In the genomic region with DNA sequence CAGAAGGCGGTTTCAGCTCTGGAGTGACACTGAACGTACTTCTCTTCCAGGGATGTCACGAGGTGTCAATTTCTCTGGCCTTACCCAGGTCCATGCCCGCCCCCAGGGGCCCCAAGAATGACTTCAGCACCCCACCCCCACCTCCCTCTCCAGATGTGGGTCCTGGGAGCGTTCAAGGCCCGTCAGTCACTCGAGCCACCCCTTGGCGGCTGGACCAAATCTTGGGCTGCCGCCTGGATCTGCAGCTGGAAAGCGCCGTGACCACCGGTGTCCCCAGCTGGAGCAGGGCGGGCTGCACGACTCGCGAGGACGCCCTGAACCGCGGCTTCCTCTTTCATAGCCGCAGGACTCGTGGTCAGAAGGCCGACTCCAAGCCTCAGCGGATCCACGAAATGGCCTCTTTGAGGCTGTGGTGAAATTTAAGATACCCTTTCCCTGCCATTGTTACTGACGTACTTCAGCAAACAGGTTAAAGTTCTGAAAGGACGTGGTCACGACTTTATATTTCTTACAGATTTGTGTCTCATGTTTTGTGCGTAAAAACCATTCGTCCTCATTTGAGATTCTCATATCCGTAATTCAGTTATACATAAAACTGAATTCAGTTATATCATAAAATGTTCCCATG, we compare ENCODE assay signal across 8 cellular contexts. TPM values are rescaled to one million over a fixed set of nuclear protein-coding genes. Genes with fewer than 3 reads are reported as not detected.
A peak's percentile ranks its signal among the peaks of the same experiment; 100 is the strongest.
DNase-seq lines count a peak whose midpoint lies in the region; ATAC-seq, FAIRE-seq and TF ChIP-seq lines count a peak whose summit lies in the region.

No MANE protein-coding gene starts in this region.

- H3K4me1 ChIP-seq in A549: peaks cover 11% of the 10 kb centered on the region

- no peak for TF ChIP-seq EP300 in A549 (IDR thresholded peaks at IDR 0.05)

- POLR2A ChIA-PET in A549 (lab: Yijun Ruan, JAX): interaction anchor here (0.6 to 4.5 kb wide), 10 partner anchors 11 to 1155 kb away, joined by 3 to 48 read pairs (median 7); a partner anchor contains a TSS
- POLR2A ChIA-PET in activated CD4-positive, alpha-beta T cell treated with anti-CD3 and anti-CD28 coated beads for 36 hours (lab: Charles Lee): interaction anchor here (0.9 to 3.3 kb wide), 7 partner anchors 16 to 52 kb away, joined by 3 to 30 read pairs (median 6); a partner anchor contains a TSS

- peak overlapping the region; percentile 82 for H3K4me3 Mint-ChIP-seq in activated CD4-positive, alpha-beta T cell treated with anti-CD3 and anti-CD28 coated beads for 36 hours

- H3K9me3 ChIP-seq in A549: no peaks in the 10 kb centered on the region

- H3K4me2 ChIP-seq in A549: peak overlapping the region; percentile 99

- H3K36me3 Mint-ChIP-seq in activated CD4-positive, alpha-beta T cell treated with anti-CD3 and anti-CD28 coated beads for 36 hours (ENCODE audit: low read depth): peaks cover 11% of the 10 kb centered on the region

- WGBS in A549 (ENCODE audit: missing lambda C conversion rate): 10% methylated on average over 12 of the region's 30 CpGs

- H3K27ac Mint-ChIP-seq in activated CD4-positive, alpha-beta T cell treated with anti-CD3 and anti-CD28 coated beads for 36 hours: peak overlapping the region; percentile 89

- no peaks in the 10 kb centered on the region for H3K9me3 Mint-ChIP-seq in activated CD4-positive, alpha-beta T cell treated with anti-CD3 and anti-CD28 coated beads for 36 hours (ENCODE audit: low read depth)

- intact Hi-C loops in activated CD4-positive, alpha-beta T cell treated with anti-CD3 and anti-CD28 coated beads for 36 hours (cut with DNase I, micrococcal nuclease): loop anchor here (1.0 to 10.0 kb wide), 8 partner anchors 25 to 717 kb away; a partner anchor contains a TSS
- intact Hi-C loops in left colon (cut with DNase I, micrococcal nuclease): no loop called here

- no peak for TF ChIP-seq POLR2A in A549 (IDR thresholded peaks at IDR 0.05; ENCODE audit: low read length)

- H3K4me1 Mint-ChIP-seq in activated CD4-positive, alpha-beta T cell treated with anti-CD3 and anti-CD28 coated beads for 36 hours: peaks cover 27% of the 10 kb centered on the region

- no peaks in the 10 kb centered on the region for H3K27me3 Mint-ChIP-seq in activated CD4-positive, alpha-beta T cell treated with anti-CD3 and anti-CD28 coated beads for 36 hours

- TF ChIP-seq CTCF in A549 (IDR thresholded peaks at IDR 0.05): no peak

- CTCF ChIA-PET in A549 (lab: Yijun Ruan, JAX): interaction anchor here (0.7 to 4.9 kb wide), 24 partner anchors 9 to 369 kb away, joined by 3 to 72 read pairs (median 6); a partner anchor contains a TSS
- CTCF ChIA-PET in activated CD4-positive, alpha-beta T cell treated with anti-CD3 and anti-CD28 coated beads for 36 hours (lab: Charles Lee): interaction anchor here (0.6 to 4.2 kb wide), 34 partner anchors 8 to 927 kb away, joined by 3 to 48 read pairs (median 4); a partner anchor contains a TSS

- H3K4me3 ChIP-seq in A549: peak overlapping the region; percentile 52

- DNase-seq in A549 (ENCODE audit: low read depth in 1 of 2, low spot score in 1 of 2): peak; percentile 33 to 46
- peak; percentile 69 for DNase-seq in NCI-H2227 treated with DMSO at 0.1 percent for 48 hours (lab: John Stamatoyannopoulos, UW)
- DNase-seq in activated CD4-positive, alpha-beta T cell treated with anti-CD3 and anti-CD28 coated beads for 36 hours: peak; percentile 64
- DNase-seq in cortex of kidney (lab: John Stamatoyannopoulos, UW): peak; percentile 13
- peak; percentile 74 to 80 for DNase-seq in left colon
- DNase-seq in stimulated activated CD4-positive, alpha-beta T cell treated with anti-CD3 and anti-CD28 coated beads, Interleukin-15, amount 100 ng/mL, for 24 hours: peak; percentile 63

- peak overlapping the region; percentile 93 to 95 for H3K27ac ChIP-seq in A549

- no peak for FAIRE-seq in A549 (lab: Jason Lieb, UNC)

- peak; percentile 61 for ATAC-seq in A549
- ATAC-seq in GM18861 (IDR thresholded peaks at IDR 0.05; ENCODE audit: unreplicated experiment): peak; percentile 19
- ATAC-seq in HG03064 (IDR thresholded peaks at IDR 0.05; ENCODE audit: low read depth, unreplicated experiment): peak; percentile 51
- ATAC-seq in activated CD4-positive, alpha-beta T cell treated with anti-CD3 and anti-CD28 coated beads for 36 hours: peak; percentile 27
- peak; percentile 61 for ATAC-seq in left colon

- no peak for TF ChIP-seq RAD21 in A549 (conservative IDR thresholded peaks at IDR 0.05 in 1 of 2, IDR thresholded peaks at IDR 0.05 in 1 of 2)

TF ChIP-seq in A549, 52 proteins besides CTCF, POLR2A, EP300 and RAD21:
- TF ChIP-seq, protein P1, sequence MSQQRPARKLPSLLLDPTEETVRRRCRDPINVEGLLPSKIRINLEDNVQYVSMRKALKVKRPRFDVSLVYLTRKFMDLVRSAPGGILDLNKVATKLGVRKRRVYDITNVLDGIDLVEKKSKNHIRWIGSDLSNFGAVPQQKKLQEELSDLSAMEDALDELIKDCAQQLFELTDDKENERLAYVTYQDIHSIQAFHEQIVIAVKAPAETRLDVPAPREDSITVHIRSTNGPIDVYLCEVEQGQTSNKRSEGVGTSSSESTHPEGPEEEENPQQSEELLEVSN (IDR thresholded peaks at IDR 0.05; ENCODE audit: borderline replicate concordance, low read depth): peak; percentile 64; the same call in 1 of the 2 replicates
- TF ChIP-seq CBX8 (IDR thresholded peaks at IDR 0.05): no peak
- no peak for TF ChIP-seq MYC (IDR thresholded peaks at IDR 0.05; ENCODE audit: borderline replicate concordance, low read length)
- TF ChIP-seq CBX2 (IDR thresholded peaks at IDR 0.05; ENCODE audit: borderline replicate concordance, low read depth): no peak

RNA-seq across cellular contexts. Expression of a gene that starts 29.3 kb away (rescaled TPM):
- polyA plus RNA-seq in A549 (2011; rRNA removed) (3.4 and 3.8 TPM in 2 replicates), A549 (2017; fragmentation: RNase III; extraction: RNeasy Plus Mini Kit Qiagen cat#74134 plus additional on column Dnase treatment) (1.5 to 2.0 TPM (median 1.7 TPM) in 3 replicates)
- polyA plus RNA-seq in A549 (2012; cell fraction: cytosol; rRNA removed): 0.58 and 0.62 TPM in 2 replicates
- 0.56 and 1.0 TPM in 2 replicates for polyA plus RNA-seq in A549 (2012; cell fraction: nucleus; rRNA removed)
- polyA minus RNA-seq in A549 (2011; rRNA and poly(A)+ RNA removed): 3.2 and 3.6 TPM in 2 replicates
- 10 to 100 TPM; 24.9 TPM for total RNA-seq in activated CD4-positive, alpha-beta T cell treated with anti-CD3 and anti-CD28 coated beads for 36 hours
- total RNA-seq in left colon: 10 to 100 TPM in 1 of 2 donors, 1 to 10 TPM in 1; 9.6 to 13.2 TPM

Comparison
In these comparisons a context has a peak if more than half of its experiments do, and no peak if none do; other contexts are left out.
1. Peak in every context shown above with its lines: DNase-seq, ATAC-seq, H3K4me3 ChIP-seq and H3K27ac ChIP-seq.
2. DNase-seq: peak in every context shown above with its lines; median percentile 77 in left colon; 69 in NCI-H2227 treated with DMSO at 0.1 percent for 48 hours; 64 in activated CD4-positive, alpha-beta T cell treated with anti-CD3 and anti-CD28 coated beads for 36 hours; 63 in stimulated activated CD4-positive, alpha-beta T cell treated with anti-CD3 and anti-CD28 coated beads, Interleukin-15, amount 100 ng/mL, for 24 hours; 40 in A549; 13 in cortex of kidney.
3. intact Hi-C loops: an anchor here in activated CD4-positive, alpha-beta T cell treated with anti-CD3 and anti-CD28 coated beads for 36 hours (1.0 to 10.0 kb wide); none called in left colon.